In the genomic region with DNA sequence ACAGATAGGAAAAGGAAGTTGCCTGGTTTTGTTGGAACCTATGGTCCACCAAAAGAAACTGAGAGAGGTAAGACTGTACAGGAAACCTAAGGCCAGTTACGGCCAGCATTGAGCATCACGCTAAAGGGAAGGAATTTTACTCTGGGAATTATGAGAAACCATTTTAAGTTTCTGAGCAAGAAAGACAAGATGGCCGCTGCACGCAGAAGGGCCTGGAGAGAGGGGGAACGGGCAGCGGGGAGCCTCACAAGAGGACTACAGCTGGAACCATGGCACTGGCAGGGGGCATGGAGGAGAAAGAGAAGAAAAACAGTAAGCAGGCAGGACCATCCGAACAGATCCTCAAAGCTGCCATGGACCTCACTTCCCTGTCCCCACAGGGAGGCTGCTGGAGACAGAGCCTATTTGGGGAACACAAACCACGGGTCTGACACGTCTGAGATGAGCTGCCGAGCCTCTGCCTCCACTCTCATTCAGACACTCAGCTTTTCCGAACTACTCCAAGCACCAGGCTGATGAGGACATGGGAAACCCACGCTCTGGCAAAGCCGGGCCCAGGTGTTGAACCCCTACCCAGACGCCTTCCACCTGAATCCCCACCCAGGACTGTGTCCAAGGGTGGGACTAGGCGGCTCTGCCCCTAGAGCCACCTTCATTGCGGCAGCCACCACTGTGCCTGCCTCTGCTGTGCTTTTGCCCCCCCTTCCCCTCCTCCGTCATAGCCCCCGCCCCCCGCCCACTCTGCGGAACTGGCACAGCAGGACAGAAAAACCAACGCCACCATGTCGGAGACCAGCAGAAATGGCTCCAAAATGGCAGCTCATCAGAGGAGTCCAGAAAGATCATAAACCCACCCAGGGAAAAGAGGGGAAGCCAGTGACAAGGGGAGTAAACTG, we compare ENCODE assay signal across 12 cellular contexts.
DNase-seq lines count a peak whose midpoint lies in the region; ATAC-seq and TF ChIP-seq lines count a peak whose summit lies in the region.
"Had no signal": no experiment of that assay in that cellular context is flagged by ENCODE, and none has a peak within 500 bp of the region (broad histone marks: within the 10 kb centered on the region; RNA-seq: fewer than 3 reads in every experiment).

No MANE protein-coding gene starts in this region.

- H3K79me2 ChIP-seq in KMS-11 (ENCODE audit: insufficient read depth, low read depth), result peaks cover 69% of the 10 kb centered on the region

- H3K9me3 Mint-ChIP-seq in CD4-positive, CD25-positive, alpha-beta regulatory T cell, result peaks cover 0 to 3% (median 2%) of the 10 kb centered on the region in 7 donors
- H3K9me3 Mint-ChIP-seq in dendritic cell treated with granulocyte-macrophage colony-stimulating factor and Interleukin-4, amounts not matched to agents 40 ng/mL and 50 ng/mL, for 4 days, result no peaks in the 10 kb centered on the region
- H3K9me3 Mint-ChIP-seq: T-helper 1 cell treated with Interleukin-12 subunit alpha and Interleukin-12 subunit beta and Interleukin-4 antibody, amounts not matched to agents 30 μg/mL and 1 μg/mL, for 36 hours had no signal

- H3K36me3 ChIP-seq in CD4-positive, CD25-positive, alpha-beta regulatory T cell (ENCODE audit: control insufficient read depth, insufficient read depth, low read length), result peaks cover 37% of the 10 kb centered on the region
- no peaks in the 10 kb centered on the region; the same call in 1 of the 2 replicates for H3K36me3 ChIP-seq in KMS-11 (ENCODE audit: insufficient read depth)
- H3K36me3 ChIP-seq in psoas muscle (ENCODE audit: insufficient read depth in 1 of 2, low read depth in 1 of 2), result peaks cover 0 to 45% of the 10 kb centered on the region in 2 donors

- ATAC-seq in CD4-positive, CD25-positive, alpha-beta regulatory T cell (ENCODE audit: low read depth in 2 of 2), result no peak
- ATAC-seq in psoas muscle, result no peak
- ATAC-seq in HG02938 (IDR thresholded peaks at IDR 0.05; ENCODE audit: unreplicated experiment), result no peak
- no peak for ATAC-seq in GM19035 (IDR thresholded peaks at IDR 0.05; ENCODE audit: unreplicated experiment)

- H3K4me3 Mint-ChIP-seq in CD4-positive, CD25-positive, alpha-beta regulatory T cell, result peak overlapping the region; percentile 43 to 97 (median 76)
- peak overlapping the region; percentile 54 for H3K4me3 Mint-ChIP-seq in dendritic cell treated with granulocyte-macrophage colony-stimulating factor and Interleukin-4, amounts not matched to agents 40 ng/mL and 50 ng/mL, for 4 days
- H3K4me3 Mint-ChIP-seq: T-helper 1 cell treated with Interleukin-12 subunit alpha and Interleukin-12 subunit beta and Interleukin-4 antibody, amounts not matched to agents 30 μg/mL and 1 μg/mL, for 36 hours had no signal

- H3K4me1 Mint-ChIP-seq in CD4-positive, CD25-positive, alpha-beta regulatory T cell, result peaks cover 16 to 92% (median 59%) of the 10 kb centered on the region in 4 donors
- peaks cover 100% of the 10 kb centered on the region for H3K4me1 Mint-ChIP-seq in dendritic cell treated with granulocyte-macrophage colony-stimulating factor and Interleukin-4, amounts not matched to agents 40 ng/mL and 50 ng/mL, for 4 days (ENCODE audit: low read depth)

- H3K27ac ChIP-seq in CD4-positive, CD25-positive, alpha-beta regulatory T cell (ENCODE audit: insufficient read depth, low read length, poor library complexity, severe bottlenecking), result no peak overlapping the region
- H3K27ac ChIP-seq in KMS-11 (peak overlapping the region; percentile 92), psoas muscle (peak overlapping the region; percentile 100)

- H3K27me3 Mint-ChIP-seq in CD4-positive, CD25-positive, alpha-beta regulatory T cell, result peaks cover 11% of the 10 kb centered on the region
- H3K27me3 Mint-ChIP-seq in dendritic cell treated with granulocyte-macrophage colony-stimulating factor and Interleukin-4, amounts not matched to agents 40 ng/mL and 50 ng/mL, for 4 days, result no peaks in the 10 kb centered on the region

- peak overlapping the region; percentile 81 for H3K9ac ChIP-seq in KMS-11

- peak overlapping the region; percentile 79; the same call in 1 of the 2 replicates for H3K4me2 ChIP-seq in KMS-11

- DNase-seq in CD4-positive, CD25-positive, alpha-beta regulatory T cell, result no peak
- peak in 1 of 2 donors; percentile 62 for DNase-seq in psoas muscle
- DNase-seq in ACHN, result no peak
- no peak for DNase-seq in DMS 273 (lab: John Stamatoyannopoulos, UW; ENCODE audit: unreplicated experiment)
- DNase-seq: effector memory CD4-positive, alpha-beta T cell; Kasumi-1; NCI-H510A treated with DMSO at 0.1 percent for 48 hours had no signal

- H2AFZ ChIP-seq in KMS-11 (ENCODE audit: low read depth), result no peak overlapping the region

- peak overlapping the region; percentile 95 for H3K4me3 ChIP-seq in CD4-positive, CD25-positive, alpha-beta regulatory T cell (ENCODE audit: low read depth, low read length)
- H3K4me3 ChIP-seq in KMS-11 (IDR thresholded peaks at IDR 0.05; ENCODE audit: insufficient read depth, low read depth, low read length), result peak overlapping the region; percentile 38
- peak overlapping the region; percentile 83 for H3K4me3 ChIP-seq in psoas muscle

- H3K36me3 Mint-ChIP-seq in CD4-positive, CD25-positive, alpha-beta regulatory T cell, result peaks cover 47% of the 10 kb centered on the region
- H3K36me3 Mint-ChIP-seq in dendritic cell treated with granulocyte-macrophage colony-stimulating factor and Interleukin-4, amounts not matched to agents 40 ng/mL and 50 ng/mL, for 4 days (ENCODE audit: low read depth), result peaks cover 82% of the 10 kb centered on the region

- H3K4me1 ChIP-seq in CD4-positive, CD25-positive, alpha-beta regulatory T cell (ENCODE audit: control insufficient read depth, insufficient read depth, low read length, poor library complexity, severe bottlenecking), result peaks cover 67% of the 10 kb centered on the region
- peaks cover 62% of the 10 kb centered on the region for H3K4me1 ChIP-seq in KMS-11 (ENCODE audit: low read depth, poor library complexity, severe bottlenecking)
- H3K4me1 ChIP-seq in psoas muscle, result peaks cover 64% of the 10 kb centered on the region

- in situ Hi-C loops in ACHN (cut with HindIII; ENCODE audit: low pct_ligation_motif_present, low pct_unique_long_range_greater_than_20kb, low sequenced_read_pairs), result no loop called here

- 39 to 88% (median 39%) methylated on average over 22 of the region's 22 CpGs for WGBS in psoas muscle, 3 donors

- no peaks in the 10 kb centered on the region for H3K9me3 ChIP-seq in CD4-positive, CD25-positive, alpha-beta regulatory T cell (ENCODE audit: control insufficient read depth in 2 of 2, low read length in 2 of 2)
- no peaks in the 10 kb centered on the region for H3K9me3 ChIP-seq in psoas muscle

- intact Hi-C loops in dendritic cell treated with granulocyte-macrophage colony-stimulating factor and Interleukin-4, amounts not matched to agents 40 ng/mL and 50 ng/mL, for 4 days (cut with micrococcal nuclease), result no loop called here
- intact Hi-C loops in psoas muscle (cut with DNase I), result no loop called here

- TF ChIP-seq CTCF in KMS-11 (conservative IDR thresholded peaks at IDR 0.05; ENCODE audit: low read depth, low read length) (no peak), psoas muscle (IDR thresholded peaks at IDR 0.05) (no peak)

- no peaks in the 10 kb centered on the region for H3K27me3 ChIP-seq in CD4-positive, CD25-positive, alpha-beta regulatory T cell (ENCODE audit: control insufficient read depth, insufficient read depth, low read length)
- H3K27me3 ChIP-seq in KMS-11 (ENCODE audit: insufficient read depth, low read depth) (no peaks in the 10 kb centered on the region), psoas muscle (ENCODE audit: insufficient read depth in 3 of 3, low read length in 2 of 3) (no peaks in the 10 kb centered on the region)

- H4K20me1 ChIP-seq in KMS-11 (ENCODE audit: insufficient read depth), result no peaks in the 10 kb centered on the region

- peak overlapping the region; percentile 74 to 95 (median 89) for H3K27ac Mint-ChIP-seq in CD4-positive, CD25-positive, alpha-beta regulatory T cell
- H3K27ac Mint-ChIP-seq in dendritic cell treated with granulocyte-macrophage colony-stimulating factor and Interleukin-4, amounts not matched to agents 40 ng/mL and 50 ng/mL, for 4 days, result peak overlapping the region; percentile 50
- H3K27ac Mint-ChIP-seq: T-helper 1 cell treated with Interleukin-12 subunit alpha and Interleukin-12 subunit beta and Interleukin-4 antibody, amounts not matched to agents 30 μg/mL and 1 μg/mL, for 36 hours had no signal

Comparison
In these comparisons a context has a peak if more than half of its experiments do, and no peak if none do; other contexts are left out.
1. H3K4me3 ChIP-seq: peak in every context shown above with its lines; median percentile 95 in CD4-positive, CD25-positive, alpha-beta regulatory T cell; 83 in psoas muscle; 38 in KMS-11.